In the genomic region with DNA sequence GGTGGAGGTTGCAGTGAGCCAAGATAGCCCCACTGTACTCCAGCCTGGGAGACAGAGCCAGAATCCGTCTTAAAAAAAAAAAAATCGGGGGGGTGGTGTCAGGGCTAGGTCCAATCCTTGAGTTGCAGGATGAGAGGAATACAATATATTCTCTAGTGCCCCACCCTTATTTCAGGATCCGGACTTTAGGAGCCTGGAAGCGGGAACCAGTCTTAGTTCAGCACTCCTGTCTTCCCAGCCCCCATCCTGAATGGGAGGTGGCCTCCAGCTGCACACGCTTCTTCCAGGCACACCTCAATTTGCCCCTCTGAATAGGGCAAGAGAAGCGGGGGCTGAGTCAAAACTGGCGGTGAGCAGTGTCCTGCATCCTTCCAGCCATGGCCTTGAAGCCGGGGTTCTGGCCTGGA, we compare ENCODE assay signal across 9 cellular contexts. TPM values are rescaled to one million over a fixed set of nuclear protein-coding genes. Genes with fewer than 3 reads are reported as not detected.
DNase-seq lines count a peak whose midpoint lies in the region; ATAC-seq and TF ChIP-seq lines count a peak whose summit lies in the region.
"Had no signal": no experiment of that assay in that cellular context is flagged by ENCODE, and none has a peak within 500 bp of the region (broad histone marks: within the 10 kb centered on the region; RNA-seq: fewer than 3 reads in every experiment).

No MANE protein-coding gene starts in this region.

- H3K4me2 ChIP-seq in HCT116 (ENCODE audit: low read length) = peak overlapping the region; percentile 94

- peak overlapping the region; percentile 71 to 92 for H3K4me3 ChIP-seq in HCT116 (replicated peaks in 1 of 2; ENCODE audit: low read depth in 1 of 2, low read length in 2 of 2)
- peak overlapping the region; percentile 76 for H3K4me3 ChIP-seq in iPS-11a (ENCODE audit: low read depth, low read length)
- peak overlapping the region; percentile 65 to 95 (median 93) for H3K4me3 ChIP-seq in spleen

- peaks cover 4% of the 10 kb centered on the region for H3K36me3 Mint-ChIP-seq in activated CD4-positive, alpha-beta memory T cell treated with anti-CD3 and anti-CD28 coated beads for 36 hours

- H4K20me1 ChIP-seq in HCT116 (ENCODE audit: insufficient read depth) = no peaks in the 10 kb centered on the region

- H3K27me3 ChIP-seq in HCT116 (ENCODE audit: insufficient read depth, low read length) (no peaks in the 10 kb centered on the region), spleen (replicated peaks in 1 of 7) (peaks cover 0 to 28% (median 7%) of the 10 kb centered on the region in 7 donors)
- H3K27me3 ChIP-seq: foreskin keratinocyte had no signal

- POLR2A ChIA-PET in HCT116 (lab: Charles Lee) = interaction anchor here (1.0 to 2.7 kb wide), 5 partner anchors 9 to 47 kb away, joined by 3 to 13 read pairs (median 7); a partner anchor contains a TSS
- POLR2A ChIA-PET in activated CD4-positive, alpha-beta memory T cell treated with anti-CD3 and anti-CD28 coated beads for 36 hours (lab: Charles Lee) = interaction anchor here (1.0 to 5.0 kb wide), 4 partner anchors 10 to 33 kb away, joined by 3 to 37 read pairs (median 10); a partner anchor contains a TSS

- no peak for ATAC-seq in HCT116

- peak overlapping the region; percentile 94 for H3K27ac Mint-ChIP-seq in activated CD4-positive, alpha-beta memory T cell treated with anti-CD3 and anti-CD28 coated beads for 36 hours

- H3K9me3 ChIP-seq in HCT116 (ENCODE audit: control insufficient read depth in 1 of 2, insufficient read depth in 1 of 2, low read depth in 1 of 2, low read length in 2 of 2) = no peaks in the 10 kb centered on the region
- no peaks in the 10 kb centered on the region for H3K9me3 ChIP-seq in spleen

- H3K9me3 Mint-ChIP-seq in activated CD4-positive, alpha-beta memory T cell treated with anti-CD3 and anti-CD28 coated beads for 36 hours = no peaks in the 10 kb centered on the region

- H3K4me3 Mint-ChIP-seq in activated CD4-positive, alpha-beta memory T cell treated with anti-CD3 and anti-CD28 coated beads for 36 hours = peak overlapping the region; percentile 90

- TF ChIP-seq CTCF in HCT116 (IDR thresholded peaks at IDR 0.05 in 2 of 3, conservative IDR thresholded peaks at IDR 0.05 in 1 of 3; ENCODE audit: borderline replicate concordance in 1 of 3, insufficient read depth in 1 of 3, low read depth in 2 of 3, low read length in 2 of 3) = no peak
- no peak for TF ChIP-seq CTCF in spleen (IDR thresholded peaks at IDR 0.05 in 8 of 11, conservative IDR thresholded peaks at IDR 0.05 in 3 of 11)

- WGBS in spleen, 5 donors = 21 to 41% (median 31%) methylated on average over 7 to 8 of the region's 8 CpGs

- H3K4me1 Mint-ChIP-seq in activated CD4-positive, alpha-beta memory T cell treated with anti-CD3 and anti-CD28 coated beads for 36 hours (ENCODE audit: low read depth) = peaks cover 56% of the 10 kb centered on the region

- DNase-seq in HCT116 (ENCODE audit: low read depth, low spot score) = no peak
- no peak for DNase-seq in activated CD4-positive, alpha-beta memory T cell treated with anti-CD3 and anti-CD28 coated beads for 36 hours
- DNase-seq in spleen = no peak
- no peak for DNase-seq in SW480 (ENCODE audit: low spot score)
- DNase-seq in middle frontal gyrus (ENCODE audit: extremely low spot score, low spot score) = no peak
- DNase-seq in midbrain (lab: John Stamatoyannopoulos, UW) = no peak
- DNase-seq in kidney tubule cell (ENCODE audit: low spot score) = no peak

- TF ChIP-seq POLR2A in HCT116 (IDR thresholded peaks at IDR 0.05; ENCODE audit: borderline replicate concordance, extremely low read depth, insufficient read depth, insufficient read length) (no peak), spleen (IDR thresholded peaks at IDR 0.05) (no peak)

- peak overlapping the region; percentile 87 for H3K9ac ChIP-seq in HCT116 (ENCODE audit: low read length)

- no peak for TF ChIP-seq RAD21 in HCT116 (IDR thresholded peaks at IDR 0.05; ENCODE audit: low read depth)

- no peaks in the 10 kb centered on the region for H3K9me2 ChIP-seq in HCT116 (ENCODE audit: insufficient read depth)

- peak overlapping the region; percentile 92 for H3K27ac ChIP-seq in HCT116 (ENCODE audit: low read depth, low read length)
- H3K27ac ChIP-seq in spleen = peak overlapping the region; percentile 89 to 96 (median 92)
- H3K27ac ChIP-seq: foreskin keratinocyte had no signal

- RAD21 ChIA-PET in HCT116 (lab: Charles Lee; ENCODE audit: low non-redundant PET in 1 of 2, low total read pairs in 2 of 2, uncharacterized antibody in 2 of 2, unreplicated experiment in 2 of 2) = interaction anchor here in 1 of 2 experiments (0.7 kb wide), 1 partner anchor 92 kb away, joined by 4 read pairs; no protein-coding TSS in a partner anchor

- CTCF ChIA-PET in HCT116 (lab: Charles Lee) = interaction anchor here (0.6 to 2.6 kb wide), 9 partner anchors 9 to 284 kb away, joined by 3 to 13 read pairs (median 4); a partner anchor contains a TSS
- CTCF ChIA-PET in activated CD4-positive, alpha-beta memory T cell treated with anti-CD3 and anti-CD28 coated beads for 36 hours (lab: Charles Lee) = interaction anchor here (0.7 to 2.0 kb wide), 5 partner anchors 8 to 236 kb away, joined by 4 to 7 read pairs (median 5); a partner anchor contains a TSS

- BruUV-seq in HCT116 (replicated peaks; lab: Mats Ljungman, UMichigan) = no TSS peak

- H3K36me3 ChIP-seq in HCT116 (ENCODE audit: control insufficient read depth in 1 of 2, insufficient read depth in 2 of 2, low read length in 2 of 2) (no peaks in the 10 kb centered on the region), spleen (peaks cover 0 to 24% (median 0%) of the 10 kb centered on the region in 6 donors)

- intact Hi-C loops in HCT116 (cut with micrococcal nuclease) = loop anchor here (2.0 to 5.0 kb wide), 2 partner anchors 31 to 172 kb away; a partner anchor contains a TSS
- intact Hi-C loops in activated CD4-positive, alpha-beta memory T cell treated with anti-CD3 and anti-CD28 coated beads for 36 hours (cut with micrococcal nuclease) = loop anchor here (2.0 to 10.0 kb wide), 4 partner anchors 33 to 419 kb away; a partner anchor contains a TSS
- intact Hi-C loops in spleen (cut with DNase I; ENCODE audit: low total_unique reads) = no loop called here

- H3K79me2 ChIP-seq in HCT116 (ENCODE audit: insufficient read depth, low read length) = peaks cover 52% of the 10 kb centered on the region

- peaks cover 51 to 81% of the 10 kb centered on the region in 2 experiments for H3K4me1 ChIP-seq in HCT116 (ENCODE audit: control insufficient read depth in 1 of 2, insufficient read depth in 2 of 2, low read length in 2 of 2)
- peaks cover 51 to 94% (median 79%) of the 10 kb centered on the region in 6 donors for H3K4me1 ChIP-seq in spleen

- H2AFZ ChIP-seq in HCT116 (ENCODE audit: low read depth, low read length, poor library complexity, severe bottlenecking) = no peak overlapping the region

- H3K27me3 Mint-ChIP-seq in activated CD4-positive, alpha-beta memory T cell treated with anti-CD3 and anti-CD28 coated beads for 36 hours = peaks cover 1% of the 10 kb centered on the region

TF ChIP-seq in HCT116, 20 proteins besides CTCF, POLR2A, EP300 and RAD21:
- TF ChIP-seq SIN3A (IDR thresholded peaks at IDR 0.05; ENCODE audit: low read depth) = no peak

RNA-seq across cellular contexts. Expression of a gene that starts 1.6 kb away (rescaled TPM):
- total RNA-seq in HCT116 (2021; ENCODE audit: unreplicated experiment) (69.2 TPM), spleen (100 to 1,000 TPM in 6 of 7 donors, 10 to 100 TPM in 1; 97.3 to 304 (median 145) TPM)
- 46.5 and 50.2 TPM in 2 replicates for polyA plus RNA-seq in HCT116 (2012)
- 100 to 1,000 TPM in 1 of 2 experiments, 10 to 100 TPM in 1; 96.3 to 111 TPM for total RNA-seq in activated CD4-positive, alpha-beta memory T cell treated with anti-CD3 and anti-CD28 coated beads for 36 hours
- 100 to 1,000 TPM in 2 of 3 donors, 10 to 100 TPM in 1; 45.6 to 193 (median 149) TPM for polyA plus RNA-seq in spleen

RNA-seq across cellular contexts. Expression of a gene that starts 3.1 kb away (rescaled TPM):
- total RNA-seq in HCT116 (2021; ENCODE audit: unreplicated experiment) (5.6 TPM), spleen (10 to 100 TPM in 5 of 7 donors, 1 to 10 TPM in 2; 8.1 to 26.8 (median 13.5) TPM)
- polyA plus RNA-seq in HCT116 (2012) = 5.4 and 6.7 TPM in 2 replicates
- 1 to 10 TPM; 5.9 to 6.1 TPM for total RNA-seq in activated CD4-positive, alpha-beta memory T cell treated with anti-CD3 and anti-CD28 coated beads for 36 hours
- 10 to 100 TPM in 2 of 3 donors, 1 to 10 TPM in 1; 6.0 to 34.1 (median 33.6) TPM for polyA plus RNA-seq in spleen

RNA-seq across cellular contexts. Expression of a gene that starts 18.7 kb away (rescaled TPM):
- total RNA-seq in HCT116 (2021; ENCODE audit: unreplicated experiment) (36.1 TPM), spleen (10 to 100 TPM; 28.1 to 39.0 (median 29.3) TPM)
- polyA plus RNA-seq in HCT116 (2012) = 40.8 and 44.3 TPM in 2 replicates
- total RNA-seq in activated CD4-positive, alpha-beta memory T cell treated with anti-CD3 and anti-CD28 coated beads for 36 hours = 10 to 100 TPM; 36.7 to 39.3 TPM
- 10 to 100 TPM; 54.5 to 68.7 (median 65.9) TPM for polyA plus RNA-seq in spleen

RNA-seq across cellular contexts. Expression of a gene that starts 33.7 kb away (rescaled TPM):
- total RNA-seq in HCT116 (2021; ENCODE audit: unreplicated experiment) (38.5 TPM), spleen (10 to 100 TPM in 6 of 7 donors, 1 to 10 TPM in 1; 9.6 to 27.9 (median 15.2) TPM)
- polyA plus RNA-seq in HCT116 (2012) = 29.2 and 34.0 TPM in 2 replicates
- 10 to 100 TPM; 22.7 to 24.6 TPM for total RNA-seq in activated CD4-positive, alpha-beta memory T cell treated with anti-CD3 and anti-CD28 coated beads for 36 hours
- 10 to 100 TPM in 2 of 3 donors, 1 to 10 TPM in 1; 5.1 to 12.7 (median 11.3) TPM for polyA plus RNA-seq in spleen

RNA-seq across cellular contexts. Expression of a gene that starts 46.7 kb away (rescaled TPM):
- total RNA-seq in HCT116 (2021; ENCODE audit: unreplicated experiment) = 45.8 TPM
- 53.4 and 60.6 TPM in 2 replicates for polyA plus RNA-seq in HCT116 (2012)
- total RNA-seq in activated CD4-positive, alpha-beta memory T cell treated with anti-CD3 and anti-CD28 coated beads for 36 hours = 1 to 10 TPM; 5.1 to 5.9 TPM
- 1 to 10 TPM; 2.8 to 4.7 (median 4.0) TPM for total RNA-seq in spleen
- polyA plus RNA-seq in spleen = 1 to 10 TPM; 4.2 to 8.7 (median 7.0) TPM
